In genomic region chr1:151502035-151502728, GRCh38 we compare ENCODE assay signal across 16 cellular contexts.
"Had no signal": no experiment of that assay in that cellular context is flagged by ENCODE, and none has a peak within 500 bp of the region (broad histone marks: within the 10 kb centered on the region; RNA-seq: fewer than 3 reads in every experiment).

No MANE protein-coding gene starts in this region.

- H3K4me1 ChIP-seq: gastroesophageal sphincter, prostate gland, spleen had no signal

- H3K27ac Mint-ChIP-seq: activated T-helper 1 cell treated with anti-CD3 and anti-CD28 coated beads, Interleukin-12 subunit alpha, Interleukin-12 subunit beta, Interleukin-2, Interleukin-4 antibody, amounts not matched to agents 30 ng/mL and 10 ng/mL and 1 ng/mL, durations not matched to agents 14 hours and 24 hours and 36 hours; natural killer cell; stimulated activated naive CD8-positive, alpha-beta T cell treated with anti-CD3 and anti-CD28 coated beads, Interleukin-15, amount 100 ng/mL, for 72 hours; T-helper 2 cell treated with Interferon-gamma antibody and Interleukin-4, amounts not matched to agents 5 μg/mL and 100 μg/mL, for 36 hours had no signal

- H3K27me3 ChIP-seq: gastroesophageal sphincter, heart right ventricle, spleen, testis had no signal

- H3K4me3 Mint-ChIP-seq: activated T-helper 1 cell treated with anti-CD3 and anti-CD28 coated beads, Interleukin-12 subunit alpha, Interleukin-12 subunit beta, Interleukin-2, Interleukin-4 antibody, amounts not matched to agents 30 ng/mL and 10 ng/mL and 1 ng/mL, durations not matched to agents 14 hours and 24 hours and 36 hours; natural killer cell; stimulated activated naive CD8-positive, alpha-beta T cell treated with anti-CD3 and anti-CD28 coated beads, Interleukin-15, amount 100 ng/mL, for 72 hours; T-helper 2 cell treated with Interferon-gamma antibody and Interleukin-4, amounts not matched to agents 5 μg/mL and 100 μg/mL, for 36 hours had no signal

- H3K36me3 ChIP-seq: gastroesophageal sphincter, heart right ventricle, prostate gland, spleen had no signal

- H3K27me3 Mint-ChIP-seq: stimulated activated naive CD8-positive, alpha-beta T cell treated with anti-CD3 and anti-CD28 coated beads, Interleukin-15, amount 100 ng/mL, for 72 hours had no signal

- ATAC-seq: gastroesophageal sphincter; heart right ventricle; natural killer cell; sciatic nerve; stimulated activated naive CD8-positive, alpha-beta T cell treated with anti-CD3 and anti-CD28 coated beads, Interleukin-15, amount 100 ng/mL, for 72 hours had no signal

- H3K9me3 Mint-ChIP-seq: activated T-helper 1 cell treated with anti-CD3 and anti-CD28 coated beads, Interleukin-12 subunit alpha, Interleukin-12 subunit beta, Interleukin-2, Interleukin-4 antibody, amounts not matched to agents 30 ng/mL and 10 ng/mL and 1 ng/mL, durations not matched to agents 14 hours and 24 hours and 36 hours; natural killer cell; stimulated activated naive CD8-positive, alpha-beta T cell treated with anti-CD3 and anti-CD28 coated beads, Interleukin-15, amount 100 ng/mL, for 72 hours; T-helper 2 cell treated with Interferon-gamma antibody and Interleukin-4, amounts not matched to agents 5 μg/mL and 100 μg/mL, for 36 hours had no signal

- H3K9me3 ChIP-seq: gastroesophageal sphincter, heart right ventricle, prostate gland, spleen, testis had no signal

- H3K27ac ChIP-seq: gastroesophageal sphincter, heart right ventricle, prostate gland, spleen, testis had no signal

- DNase-seq: activated CD4-positive, CD25-positive, alpha-beta regulatory T cell treated with anti-CD3 and anti-CD28 coated beads, Interleukin-2, amount 50 U/mL, for 72 hours; aorta; heart right ventricle; mammary epithelial cell; natural killer cell; nucleus accumbens; spleen; stimulated activated naive CD8-positive, alpha-beta T cell treated with anti-CD3 and anti-CD28 coated beads, Interleukin-15, amount 100 ng/mL, for 72 hours; testis had no signal

- H3K36me3 Mint-ChIP-seq: natural killer cell had no signal

- H3K4me1 Mint-ChIP-seq: natural killer cell; stimulated activated naive CD8-positive, alpha-beta T cell treated with anti-CD3 and anti-CD28 coated beads, Interleukin-15, amount 100 ng/mL, for 72 hours had no signal

- H3K4me3 ChIP-seq: gastroesophageal sphincter, heart right ventricle, prostate gland, spleen, testis had no signal

- FAIRE-seq: bronchial epithelial cell, islet of Langerhans had no signal
